In genomic region chr9:85647571-85647970, GRCh38 we compare ENCODE assay signal across 12 cellular contexts.
A peak's percentile ranks its signal among the peaks of the same experiment; 100 is the strongest.
DNase-seq lines count a peak whose midpoint lies in the region; ATAC-seq and TF ChIP-seq lines count a peak whose summit lies in the region.
"Had no signal": no experiment of that assay in that cellular context is flagged by ENCODE, and none has a peak within 500 bp of the region (broad histone marks: within the 10 kb centered on the region; RNA-seq: fewer than 3 reads in every experiment).

No MANE protein-coding gene starts in this region.

- no peak overlapping the region for H3K4me2 ChIP-seq in osteoblast (ENCODE audit: insufficient read depth, low read length)
- H3K4me2 ChIP-seq in neuronal stem cell (ENCODE audit: insufficient read depth, low read length, poor library complexity, severe bottlenecking) = no peak overlapping the region

- no peaks in the 10 kb centered on the region for H3K36me3 ChIP-seq in osteoblast (ENCODE audit: insufficient read depth, low read length)
- H3K36me3 ChIP-seq in neuronal stem cell (replicated peaks in 1 of 2; ENCODE audit: control insufficient read depth in 2 of 2, insufficient read depth in 2 of 2, low read length in 2 of 2) = peaks cover 0 to 67% of the 10 kb centered on the region in 2 donors

- no peak overlapping the region for H3K9ac ChIP-seq in neuronal stem cell (ENCODE audit: low read depth, low read length, poor library complexity)

- no peak overlapping the region for H2AK5ac ChIP-seq in neuronal stem cell (ENCODE audit: low read depth, low read length)

- DNase-seq in immature natural killer cell (no peak), osteoblast (ENCODE audit: insufficient read length, low spot score, missing footprints) (no peak), SW480 (ENCODE audit: low spot score) (no peak), neuronal stem cell (ENCODE audit: low spot score) (no peak)
- DNase-seq: activated CD4-positive, alpha-beta memory T cell treated with anti-CD3 and anti-CD28 coated beads for 36 hours; Calu3; MM.1S; NCI-H748 treated with DMSO at 0.1 percent for 48 hours; psoas muscle had no signal

- no peaks in the 10 kb centered on the region for H3K9me3 Mint-ChIP-seq in immature natural killer cell
- H3K9me3 Mint-ChIP-seq: activated CD4-positive, alpha-beta memory T cell treated with anti-CD3 and anti-CD28 coated beads for 36 hours had no signal

- no peak overlapping the region for H3K18ac ChIP-seq in neuronal stem cell (ENCODE audit: low read length)

- H3K79me1 ChIP-seq in neuronal stem cell (ENCODE audit: low read depth, low read length) = no peaks in the 10 kb centered on the region

- H3K36me3 Mint-ChIP-seq in immature natural killer cell = peaks cover 17 to 49% (median 25%) of the 10 kb centered on the region in 3 donors

- H3K27ac ChIP-seq in osteoblast (ENCODE audit: low read depth, low read length) (no peak overlapping the region), neuronal stem cell (replicated peaks; ENCODE audit: low read length) (no peak overlapping the region)
- H3K27ac ChIP-seq: psoas muscle had no signal

- no peak overlapping the region for H2BK5ac ChIP-seq in neuronal stem cell (ENCODE audit: low read length)

- no peak overlapping the region for H4K8ac ChIP-seq in neuronal stem cell (ENCODE audit: low read depth, low read length)

- H3K27me3 Mint-ChIP-seq in immature natural killer cell (ENCODE audit: low read depth in 3 of 3) = no peaks in the 10 kb centered on the region
- H3K27me3 Mint-ChIP-seq: activated CD4-positive, alpha-beta memory T cell treated with anti-CD3 and anti-CD28 coated beads for 36 hours had no signal

- peak overlapping the region; percentile 34 to 73 (median 48) for H3K27ac Mint-ChIP-seq in immature natural killer cell
- H3K27ac Mint-ChIP-seq: activated CD4-positive, alpha-beta memory T cell treated with anti-CD3 and anti-CD28 coated beads for 36 hours had no signal

- H3K27me3 ChIP-seq in osteoblast (ENCODE audit: insufficient read depth, low read length) = no peaks in the 10 kb centered on the region
- no peaks in the 10 kb centered on the region for H3K27me3 ChIP-seq in neuronal stem cell (ENCODE audit: control insufficient read depth in 3 of 3, insufficient read depth in 3 of 3, low read depth in 1 of 3, low read length in 3 of 3)

- H4K91ac ChIP-seq in neuronal stem cell (ENCODE audit: low read depth, low read length, poor library complexity) = no peak overlapping the region

- no peak overlapping the region for H3K4me3 ChIP-seq in osteoblast (ENCODE audit: insufficient read depth, low read length)
- H3K4me3 ChIP-seq in neuronal stem cell (ENCODE audit: low read length in 2 of 2) = no peak overlapping the region
- H3K4me3 ChIP-seq: psoas muscle had no signal

- no CpG with 5 or more reads among the region's 1 CpG for WGBS in neuronal stem cell (ENCODE audit: extremely low coverage in 2 of 2, insufficient read length in 2 of 2, insufficient replicate concordance in 1 of 2), 2 donors

- H3K4me1 Mint-ChIP-seq in immature natural killer cell = peaks cover 9 to 25% of the 10 kb centered on the region in 2 donors

- H3K23ac ChIP-seq in neuronal stem cell (ENCODE audit: low read depth, low read length, poor library complexity) = no peak overlapping the region

- H3K14ac ChIP-seq in neuronal stem cell (ENCODE audit: low read length) = no peak overlapping the region

- no peak for TF ChIP-seq CTCF in osteoblast (IDR thresholded peaks at IDR 0.05; ENCODE audit: extremely low read depth, low read depth, low read length)

- H2BK120ac ChIP-seq in neuronal stem cell (ENCODE audit: low read depth, low read length) = no peak overlapping the region

- no peaks in the 10 kb centered on the region for H3K79me2 ChIP-seq in osteoblast (ENCODE audit: insufficient read depth, low read length)

- no peak overlapping the region for H2BK15ac ChIP-seq in neuronal stem cell (ENCODE audit: low read length)

- H3K9me3 ChIP-seq in osteoblast (ENCODE audit: low read depth, low read length) (no peaks in the 10 kb centered on the region), neuronal stem cell (replicated peaks in 1 of 2; ENCODE audit: control insufficient read depth in 2 of 2, insufficient read depth in 1 of 2, low read depth in 1 of 2, low read length in 2 of 2) (no peaks in the 10 kb centered on the region)
- H3K9me3 ChIP-seq: psoas muscle had no signal

- H3K4ac ChIP-seq in neuronal stem cell (ENCODE audit: low read length) = no peak overlapping the region

- no peak overlapping the region for H2AFZ ChIP-seq in osteoblast (ENCODE audit: low read length)
- no peak overlapping the region for H2AFZ ChIP-seq in neuronal stem cell (ENCODE audit: low read length)

- H4K20me1 ChIP-seq in osteoblast (ENCODE audit: insufficient read depth, low read length) = no peaks in the 10 kb centered on the region

- ATAC-seq in GM18867 (IDR thresholded peaks at IDR 0.05; ENCODE audit: unreplicated experiment) = peak; percentile 77
- ATAC-seq in GM21717 (IDR thresholded peaks at IDR 0.05; ENCODE audit: unreplicated experiment) = peak; percentile 85
- peak; percentile 78 for ATAC-seq in HG03442 (IDR thresholded peaks at IDR 0.05; ENCODE audit: unreplicated experiment)
- ATAC-seq: psoas muscle had no signal

- H3K4me1 ChIP-seq in osteoblast (ENCODE audit: insufficient read depth, low read length) (no peaks in the 10 kb centered on the region), neuronal stem cell (ENCODE audit: control insufficient read depth in 2 of 2, insufficient read depth in 1 of 2, low read depth in 1 of 2, low read length in 2 of 2) (no peaks in the 10 kb centered on the region)
- H3K4me1 ChIP-seq: psoas muscle had no signal

- H2BK12ac ChIP-seq in neuronal stem cell (ENCODE audit: low read length) = no peak overlapping the region

- no peak overlapping the region for H3K4me3 Mint-ChIP-seq in immature natural killer cell
- H3K4me3 Mint-ChIP-seq: activated CD4-positive, alpha-beta memory T cell treated with anti-CD3 and anti-CD28 coated beads for 36 hours had no signal
